In the genomic region with DNA sequence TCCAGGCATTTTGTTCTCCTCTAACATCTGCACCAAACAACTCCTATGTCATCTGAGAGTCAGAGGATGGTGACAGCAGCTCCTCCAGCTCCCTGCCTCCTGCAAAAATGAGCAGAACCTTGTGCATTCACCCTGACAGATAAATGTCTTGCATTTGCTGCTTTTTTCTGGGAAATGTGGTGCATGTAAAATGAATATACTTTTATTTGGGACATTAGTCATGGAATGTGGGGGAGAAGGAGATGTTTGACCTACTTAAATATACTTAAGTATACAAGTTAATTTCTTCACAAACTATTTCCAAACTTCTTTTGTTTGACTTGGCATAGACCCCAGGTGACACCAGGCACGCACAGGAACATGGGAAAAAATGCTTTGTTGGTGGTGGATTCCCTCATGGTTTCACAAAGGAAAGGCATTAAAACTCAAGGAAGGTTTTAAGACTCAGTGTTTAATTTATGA, we compare ENCODE assay signal across 11 cellular contexts.
DNase-seq lines count a peak whose midpoint lies in the region; ATAC-seq and TF ChIP-seq lines count a peak whose summit lies in the region.
"Had no signal": no experiment of that assay in that cellular context is flagged by ENCODE, and none has a peak within 500 bp of the region (broad histone marks: within the 10 kb centered on the region; RNA-seq: fewer than 3 reads in every experiment).

No MANE protein-coding gene starts in this region.

- TF ChIP-seq CTCF in retinal pigment epithelial cell (conservative IDR thresholded peaks at IDR 0.05; ENCODE audit: low read depth, low read length), result no peak

- DNase-seq in GM04504 (ENCODE audit: low read depth) (peak; percentile 95), SJCRH30 (peak in 1 of 2 experiments; percentile 38), glomerular visceral epithelial cell (ENCODE audit: extremely low spot score) (peak; percentile 69), retinal pigment epithelial cell (ENCODE audit: low read depth) (peak; percentile 89), left colon (no peak), NCI-H1105 (lab: John Stamatoyannopoulos, UW) (no peak)
- DNase-seq in activated naive CD4-positive, alpha-beta T cell treated with anti-CD3 and anti-CD28 coated beads, Interleukin-2, amount 50 U/mL, for 72 hours (ENCODE audit: low spot score in 2 of 2), result no peak
- no peak for DNase-seq in stimulated activated naive B cell treated with anti-CD40 and anti-IgM and Interleukin-4, amounts not matched to agents 10 μg/mL and 1 μg/mL and 100 μg/mL, for 72 hours
- DNase-seq: activated CD8-positive, alpha-beta memory T cell treated with anti-CD3 and anti-CD28 coated beads, Interleukin-2, amount 10 ng/mL, durations not matched to agents 7 days and 5 days; cortex of kidney had no signal

- H3K36me3 ChIP-seq in SJCRH30, result no peaks in the 10 kb centered on the region
- H3K36me3 ChIP-seq: tibial nerve had no signal

- H3K27me3 Mint-ChIP-seq in stimulated activated naive B cell treated with anti-CD40 and anti-IgM and Interleukin-4, amounts not matched to agents 10 μg/mL and 1 μg/mL and 100 μg/mL, for 72 hours, result peaks cover 3 to 7% of the 10 kb centered on the region in 2 donors

- H3K4me1 ChIP-seq in SJCRH30, result peaks cover 42% of the 10 kb centered on the region

- no peak overlapping the region for H3K4me3 ChIP-seq in SJCRH30
- no peak overlapping the region for H3K4me3 ChIP-seq in retinal pigment epithelial cell (ENCODE audit: low read length)
- H3K4me3 ChIP-seq: tibial nerve had no signal

- H3K36me3 Mint-ChIP-seq in activated naive CD4-positive, alpha-beta T cell treated with anti-CD3 and anti-CD28 coated beads, Interleukin-2, amount 50 U/mL, for 72 hours, result no peaks in the 10 kb centered on the region
- H3K36me3 Mint-ChIP-seq in stimulated activated naive B cell treated with anti-CD40 and anti-IgM and Interleukin-4, amounts not matched to agents 10 μg/mL and 1 μg/mL and 100 μg/mL, for 72 hours, result no peaks in the 10 kb centered on the region

- H3K27me3 ChIP-seq in SJCRH30, result no peaks in the 10 kb centered on the region
- H3K27me3 ChIP-seq: tibial nerve had no signal

- peaks cover 0 to 5% of the 10 kb centered on the region in 2 donors for H3K9me3 Mint-ChIP-seq in activated naive CD4-positive, alpha-beta T cell treated with anti-CD3 and anti-CD28 coated beads, Interleukin-2, amount 50 U/mL, for 72 hours
- H3K9me3 Mint-ChIP-seq in stimulated activated naive B cell treated with anti-CD40 and anti-IgM and Interleukin-4, amounts not matched to agents 10 μg/mL and 1 μg/mL and 100 μg/mL, for 72 hours, result no peaks in the 10 kb centered on the region

- ATAC-seq in left colon, result no peak
- no peak for ATAC-seq in activated naive CD4-positive, alpha-beta T cell treated with anti-CD3 and anti-CD28 coated beads, Interleukin-2, amount 50 U/mL, for 72 hours
- no peak for ATAC-seq in stimulated activated naive B cell treated with anti-CD40 and anti-IgM and Interleukin-4, amounts not matched to agents 10 μg/mL and 1 μg/mL and 100 μg/mL, for 72 hours (replicated peaks)
- ATAC-seq: activated CD8-positive, alpha-beta memory T cell treated with anti-CD3 and anti-CD28 coated beads, Interleukin-2, amount 10 ng/mL, durations not matched to agents 7 days and 5 days had no signal

- H3K4me1 Mint-ChIP-seq in stimulated activated naive B cell treated with anti-CD40 and anti-IgM and Interleukin-4, amounts not matched to agents 10 μg/mL and 1 μg/mL and 100 μg/mL, for 72 hours, result no peaks in the 10 kb centered on the region

- peak overlapping the region; percentile 14; the same call in 1 of the 2 replicates for H3K27ac ChIP-seq in SJCRH30

- H3K9me3 ChIP-seq in SJCRH30 (replicated peaks), result 0 out of 2 replicates have a peak, but pooled peaks cover 4% of the 10 kb centered on the region
- H3K9me3 ChIP-seq: tibial nerve had no signal

- no peak overlapping the region for H3K4me3 Mint-ChIP-seq in stimulated activated naive B cell treated with anti-CD40 and anti-IgM and Interleukin-4, amounts not matched to agents 10 μg/mL and 1 μg/mL and 100 μg/mL, for 72 hours
- H3K4me3 Mint-ChIP-seq: activated CD8-positive, alpha-beta memory T cell treated with anti-CD3 and anti-CD28 coated beads, Interleukin-2, amount 10 ng/mL, durations not matched to agents 7 days and 5 days had no signal

- no peak overlapping the region for H3K27ac Mint-ChIP-seq in activated naive CD4-positive, alpha-beta T cell treated with anti-CD3 and anti-CD28 coated beads, Interleukin-2, amount 50 U/mL, for 72 hours
- H3K27ac Mint-ChIP-seq in stimulated activated naive B cell treated with anti-CD40 and anti-IgM and Interleukin-4, amounts not matched to agents 10 μg/mL and 1 μg/mL and 100 μg/mL, for 72 hours, result no peak overlapping the region
- H3K27ac Mint-ChIP-seq: activated CD8-positive, alpha-beta memory T cell treated with anti-CD3 and anti-CD28 coated beads, Interleukin-2, amount 10 ng/mL, durations not matched to agents 7 days and 5 days had no signal

- intact Hi-C loops in left colon (cut with DNase I, micrococcal nuclease), result no loop called here

Comparison
In these comparisons a context has a peak if more than half of its experiments do, and no peak if none do; other contexts are left out.
1. DNase-seq: peak in GM04504 (single experiment), glomerular visceral epithelial cell (single experiment) and retinal pigment epithelial cell (single experiment); none in left colon (0 of 2), activated naive CD4-positive, alpha-beta T cell treated with anti-CD3 and anti-CD28 coated beads, Interleukin-2, amount 50 U/mL, for 72 hours (0 of 2), NCI-H1105 (single experiment) and stimulated activated naive B cell treated with anti-CD40 and anti-IgM and Interleukin-4, amounts not matched to agents 10 μg/mL and 1 μg/mL and 100 μg/mL, for 72 hours (single experiment).